8 cellular contexts compared by ENCODE assay signal in the genomic region with DNA sequence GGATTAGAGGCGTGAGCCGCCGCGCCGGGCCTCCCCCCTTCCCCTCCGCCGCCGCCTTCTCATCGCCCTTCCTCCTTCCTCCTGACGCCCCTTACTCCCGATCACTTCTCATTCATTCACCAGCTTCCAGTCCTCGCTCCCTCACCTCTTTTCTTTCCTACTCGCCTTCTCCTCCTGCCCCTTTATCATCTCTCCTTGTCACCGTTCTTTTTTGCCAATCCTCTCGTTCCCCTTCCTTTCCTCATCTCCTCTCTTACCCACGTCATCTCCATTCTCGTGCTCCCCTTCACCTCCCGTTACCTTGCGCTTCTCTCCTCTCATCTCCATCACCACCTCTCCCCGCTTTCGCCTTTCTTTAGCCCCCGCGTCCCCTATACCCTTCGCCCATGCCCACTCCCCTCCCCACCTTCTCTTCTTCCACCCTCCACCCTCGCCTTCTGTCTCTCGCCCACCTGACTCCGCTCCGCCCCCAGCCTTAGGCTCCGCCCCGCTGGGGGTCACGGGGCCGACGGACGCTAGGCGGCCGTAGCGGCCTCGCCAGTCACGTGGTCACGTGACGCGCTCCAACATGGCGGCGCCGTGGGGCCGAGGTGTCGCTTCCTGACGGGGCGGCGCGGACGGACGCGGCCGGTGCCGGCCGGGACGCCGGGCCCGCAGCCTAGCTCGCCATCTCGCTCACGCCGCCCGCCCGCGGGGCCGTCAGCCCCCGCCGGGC. TPM values are rescaled to one million over a fixed set of nuclear protein-coding genes. Genes with fewer than 3 reads are reported as not detected.
DNase-seq lines count a peak whose midpoint lies in the region; ATAC-seq and TF ChIP-seq lines count a peak whose summit lies in the region.

A gene (plus strand): TSS at position 544 of the 715 bp plus-strand sequence. CDS start 179 bp downstream, outside the sequence.

- TF ChIP-seq CTCF in AG10803 (conservative IDR thresholded peaks at IDR 0.05; ENCODE audit: low read length) (no peak), kidney epithelial cell (IDR thresholded peaks at IDR 0.05; ENCODE audit: insufficient read depth, low read length, poor library complexity, severe bottlenecking) (no peak)

- no peaks in the 10 kb centered on the region for H3K36me3 ChIP-seq in kidney epithelial cell (ENCODE audit: control insufficient read depth, insufficient read depth, low read length)

- ATAC-seq in GM19043 (IDR thresholded peaks at IDR 0.05; ENCODE audit: low read depth, unreplicated experiment) = peak; percentile 73
- peak; percentile 41 for ATAC-seq in HG03378 (IDR thresholded peaks at IDR 0.05; ENCODE audit: unreplicated experiment)

- DNase-seq in AG10803 (ENCODE audit: low read depth) (peak; percentile 84), NCI-H510A treated with DMSO at 0.1 percent for 48 hours (lab: John Stamatoyannopoulos, UW) (peak; percentile 89), cerebellum (ENCODE audit: low spot score) (peak; percentile 98), kidney epithelial cell (ENCODE audit: low read depth) (no peak)
- DNase-seq in activated CD4-positive, alpha-beta T cell treated with anti-CD3 and anti-CD28 coated beads for 24 hours (ENCODE audit: low read depth in 2 of 2) = peak; percentile 83 to 90
- DNase-seq in stimulated activated CD4-positive, alpha-beta T cell treated with anti-CD3 and anti-CD28 coated beads, Interleukin-15, amount 100 ng/mL, for 24 hours = peak; percentile 94

- no peaks in the 10 kb centered on the region for H3K27me3 ChIP-seq in kidney epithelial cell (ENCODE audit: control insufficient read depth, insufficient read depth, low read length)

- peak within 1 kb of the TSS; percentile 94 for H3K4me3 ChIP-seq in AG10803 (ENCODE audit: low read length)
- peak within 1 kb of the TSS; percentile 82 for H3K4me3 ChIP-seq in kidney epithelial cell (ENCODE audit: low read depth, low read length)

RNA-seq across cellular contexts. Expression of the gene that starts here (rescaled TPM):
- 27.9 TPM for total RNA-seq in cerebellum
- total RNA-seq in kidney epithelial cell = 34.0 and 38.9 TPM in 2 replicates
